Comparison of ENCODE assay signal across 20 cellular contexts in the genomic region with DNA sequence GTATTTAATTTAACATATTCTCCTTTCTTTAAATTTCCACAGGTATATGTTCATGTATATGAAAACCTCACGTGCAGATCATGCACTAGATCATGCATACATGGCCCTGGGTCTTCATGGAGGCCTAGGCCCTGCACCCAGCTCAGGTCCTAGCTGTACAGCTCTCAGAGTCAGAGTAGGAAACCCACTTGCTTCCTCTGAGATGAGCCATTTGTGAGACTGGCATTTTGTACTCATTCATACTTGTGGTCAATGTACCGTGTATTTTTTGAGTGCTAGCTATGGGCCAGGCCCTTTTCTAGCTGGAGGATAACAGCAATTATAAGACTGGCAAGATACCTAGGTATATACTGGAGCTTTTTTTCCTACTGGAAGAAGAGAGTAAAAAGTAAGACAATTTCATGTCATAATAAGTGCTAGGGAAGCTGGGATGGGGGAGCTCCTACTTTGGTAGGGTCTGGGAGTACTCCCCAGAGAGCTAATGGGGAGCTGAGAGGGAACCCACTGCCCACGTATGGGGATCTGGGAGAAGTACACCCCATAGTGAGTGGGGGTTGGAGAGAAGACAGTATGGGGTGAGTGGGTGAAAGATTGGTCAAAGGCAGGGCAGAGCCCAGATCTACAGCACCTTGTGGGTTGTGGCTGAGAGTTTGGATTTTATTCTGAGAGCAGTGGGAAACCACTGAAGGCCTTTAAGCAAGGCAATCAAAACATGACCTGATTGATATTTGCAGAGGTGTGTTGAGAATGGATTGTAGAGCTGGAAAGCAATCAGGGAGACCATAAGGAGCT.
DNase-seq lines count a peak whose midpoint lies in the region; ATAC-seq and TF ChIP-seq lines count a peak whose summit lies in the region.
"Had no signal": no experiment of that assay in that cellular context is flagged by ENCODE, and none has a peak within 500 bp of the region (broad histone marks: within the 10 kb centered on the region; RNA-seq: fewer than 3 reads in every experiment).

No MANE protein-coding gene starts in this region.

- no peak overlapping the region for H3K4me3 ChIP-seq in ascending aorta
- H3K4me3 ChIP-seq: BLaER1 had no signal

- intact Hi-C loops in ascending aorta (cut with DNase I), result no loop called here

- no peaks in the 10 kb centered on the region for H3K4me1 ChIP-seq in ascending aorta
- H3K4me1 ChIP-seq: BLaER1 had no signal

- H3K27me3 ChIP-seq in ascending aorta, result no peaks in the 10 kb centered on the region
- H3K27me3 ChIP-seq: BLaER1 had no signal

- H3K36me3 ChIP-seq in ascending aorta, result no peaks in the 10 kb centered on the region
- H3K36me3 ChIP-seq: BLaER1 had no signal

- H3K27me3 Mint-ChIP-seq in T-helper 17 cell, result no peaks in the 10 kb centered on the region
- H3K27me3 Mint-ChIP-seq: CD4-positive, alpha-beta memory T cell; T-cell had no signal

- H3K4me3 Mint-ChIP-seq in T-helper 17 cell, result peak overlapping the region; percentile 19
- no peak overlapping the region for H3K4me3 Mint-ChIP-seq in stimulated activated effector memory CD8-positive, alpha-beta T cell treated with anti-CD3 and anti-CD28 coated beads, Interleukin-12 subunit alpha, Interleukin-12 subunit beta, amount 100 ng/mL, for 72 hours
- H3K4me3 Mint-ChIP-seq: CD4-positive, alpha-beta memory T cell; T-cell had no signal

- no peak for DNase-seq in T-helper 17 cell
- no peak for DNase-seq in stimulated activated effector memory CD8-positive, alpha-beta T cell treated with anti-CD3 and anti-CD28 coated beads, Interleukin-12 subunit alpha, Interleukin-12 subunit beta, amount 100 ng/mL, for 72 hours (ENCODE audit: low spot score in 2 of 2)
- no peak for DNase-seq in ascending aorta (ENCODE audit: low spot score in 2 of 2)
- DNase-seq: CD4-positive, alpha-beta memory T cell; KG1; NCI-H1436; NCI-H1930; NCI-H226; NCI-H524; NCI-H82; SHP77 treated with DMSO at 0.1 percent for 48 hours; SK-N-SH; T-cell had no signal

- H3K27ac Mint-ChIP-seq in T-helper 17 cell, result no peak overlapping the region
- peak overlapping the region; percentile 21 for H3K27ac Mint-ChIP-seq in stimulated activated effector memory CD8-positive, alpha-beta T cell treated with anti-CD3 and anti-CD28 coated beads, Interleukin-12 subunit alpha, Interleukin-12 subunit beta, amount 100 ng/mL, for 72 hours
- H3K27ac Mint-ChIP-seq: CD4-positive, alpha-beta memory T cell; T-cell had no signal

- no peak overlapping the region for H3K27ac ChIP-seq in ascending aorta
- H3K27ac ChIP-seq: BLaER1 had no signal

- no peaks in the 10 kb centered on the region for H3K9me3 Mint-ChIP-seq in stimulated activated effector memory CD8-positive, alpha-beta T cell treated with anti-CD3 and anti-CD28 coated beads, Interleukin-12 subunit alpha, Interleukin-12 subunit beta, amount 100 ng/mL, for 72 hours
- H3K9me3 Mint-ChIP-seq: CD4-positive, alpha-beta memory T cell; T-cell had no signal

- no peak for TF ChIP-seq CTCF in ascending aorta (IDR thresholded peaks at IDR 0.05)

- H3K9me3 ChIP-seq in T-helper 17 cell (ENCODE audit: control insufficient read depth, low read length, poor library complexity, severe bottlenecking) (no peaks in the 10 kb centered on the region), ascending aorta (no peaks in the 10 kb centered on the region)
- H3K9me3 ChIP-seq: BLaER1, SK-N-SH had no signal

- H3K4me1 Mint-ChIP-seq in T-helper 17 cell, result no peaks in the 10 kb centered on the region
- peaks cover 11% of the 10 kb centered on the region for H3K4me1 Mint-ChIP-seq in stimulated activated effector memory CD8-positive, alpha-beta T cell treated with anti-CD3 and anti-CD28 coated beads, Interleukin-12 subunit alpha, Interleukin-12 subunit beta, amount 100 ng/mL, for 72 hours
- H3K4me1 Mint-ChIP-seq: CD4-positive, alpha-beta memory T cell; T-cell had no signal

- ATAC-seq in GM18868 (IDR thresholded peaks at IDR 0.05; ENCODE audit: unreplicated experiment), result peak; percentile 61
- ATAC-seq in HG02884 (IDR thresholded peaks at IDR 0.05; ENCODE audit: unreplicated experiment), result peak; percentile 50
- no peak for ATAC-seq in T-helper 17 cell
- peak; percentile 80 for ATAC-seq in stimulated activated effector memory CD8-positive, alpha-beta T cell treated with anti-CD3 and anti-CD28 coated beads, Interleukin-12 subunit alpha, Interleukin-12 subunit beta, amount 100 ng/mL, for 72 hours
- ATAC-seq in HG02642 (IDR thresholded peaks at IDR 0.05; ENCODE audit: poor library complexity, unreplicated experiment), result no peak
- no peak for ATAC-seq in GM19467 (IDR thresholded peaks at IDR 0.05; ENCODE audit: unreplicated experiment)
- no peak for ATAC-seq in GM21528 (IDR thresholded peaks at IDR 0.05; ENCODE audit: low FRiP score, unreplicated experiment)
- ATAC-seq: HepG2, T-cell had no signal

- H3K36me3 Mint-ChIP-seq in T-helper 17 cell (ENCODE audit: low read depth), result peaks cover 3% of the 10 kb centered on the region
- H3K36me3 Mint-ChIP-seq in stimulated activated effector memory CD8-positive, alpha-beta T cell treated with anti-CD3 and anti-CD28 coated beads, Interleukin-12 subunit alpha, Interleukin-12 subunit beta, amount 100 ng/mL, for 72 hours, result no peaks in the 10 kb centered on the region

Comparison
In these comparisons a context has a peak if more than half of its experiments do, and no peak if none do; other contexts are left out.
1. ATAC-seq: peak in GM18868 (single experiment), HG02884 (single experiment) and stimulated activated effector memory CD8-positive, alpha-beta T cell treated with anti-CD3 and anti-CD28 coated beads, Interleukin-12 subunit alpha, Interleukin-12 subunit beta, amount 100 ng/mL, for 72 hours (single experiment); none in T-helper 17 cell (single experiment), HG02642 (single experiment), GM19467 (single experiment) and GM21528 (single experiment).